8 cellular contexts compared by ENCODE assay signal in genomic region chr20:49983123-49983847, GRCh38. TPM values are rescaled to one million over a fixed set of nuclear protein-coding genes. Genes with fewer than 3 reads are reported as not detected.
DNase-seq lines count a peak whose midpoint lies in the region; ATAC-seq and TF ChIP-seq lines count a peak whose summit lies in the region.

No MANE protein-coding gene starts in this region.

- intact Hi-C loops in dorsolateral prefrontal cortex (cut with DNase I), result loop anchor here (5.0 to 10.0 kb wide), 3 partner anchors 44 to 189 kb away; no protein-coding TSS in a partner anchor

- peaks cover 86% of the 10 kb centered on the region for H3K4me1 Mint-ChIP-seq in nephron progenitor cell

- no peak for ATAC-seq in GM18907 (IDR thresholded peaks at IDR 0.05; ENCODE audit: unreplicated experiment)
- ATAC-seq in GM21723 (IDR thresholded peaks at IDR 0.05; ENCODE audit: unreplicated experiment), result no peak
- ATAC-seq in HG03469 (IDR thresholded peaks at IDR 0.05; ENCODE audit: unreplicated experiment), result no peak

- H3K36me3 Mint-ChIP-seq in nephron progenitor cell (ENCODE audit: low read depth), result peaks cover 7% of the 10 kb centered on the region

- DNase-seq in Jurkat, Clone E6-1 (ENCODE audit: low read depth, low spot score), result no peak
- DNase-seq in dorsolateral prefrontal cortex (no peak), nephron progenitor cell (peak; percentile 41), RKO (ENCODE audit: low spot score) (no peak)

- peaks cover 14% of the 10 kb centered on the region for H3K27me3 Mint-ChIP-seq in nephron progenitor cell (ENCODE audit: low read depth, poor library complexity)

- peak overlapping the region; percentile 75 for H3K27ac ChIP-seq in C4-2B
- peak overlapping the region in 42 of 59 donors; percentile 1 to 91 (median 70) for H3K27ac ChIP-seq in dorsolateral prefrontal cortex

- peak overlapping the region; percentile 42 for H3K4me3 ChIP-seq in Jurkat, Clone E6-1 (ENCODE audit: low read length)
- peak overlapping the region; percentile 25 to 83 (median 69) for H3K4me3 ChIP-seq in dorsolateral prefrontal cortex

- no peak for TF ChIP-seq CTCF in C4-2B (conservative IDR thresholded peaks at IDR 0.05)
- TF ChIP-seq CTCF in dorsolateral prefrontal cortex (IDR thresholded peaks at IDR 0.05 in 54 of 56, conservative IDR thresholded peaks at IDR 0.05 in 2 of 56; ENCODE audit: low read depth in 1 of 56, partially characterized antibody in 56 of 56), result no peak
- no peak for TF ChIP-seq CTCF in nephron progenitor cell (IDR thresholded peaks at IDR 0.05)

- peak overlapping the region; percentile 51 for H3K27ac Mint-ChIP-seq in nephron progenitor cell

- no peaks in the 10 kb centered on the region for H3K9me3 Mint-ChIP-seq in nephron progenitor cell

- peak overlapping the region; percentile 97 for H3K4me3 Mint-ChIP-seq in nephron progenitor cell

- no peaks in the 10 kb centered on the region for H3K27me3 ChIP-seq in dorsolateral prefrontal cortex

RNA-seq across cellular contexts. Expression of gene SNAI1, which starts 0.5 kb away (rescaled TPM):
- polyA plus RNA-seq in Jurkat, Clone E6-1 (2012; ENCODE audit: insufficient read depth, insufficient read length), result 1.5 TPM
- total RNA-seq in dorsolateral prefrontal cortex, result 1 to 10 TPM in 105 of 120 experiments, under 1 TPM in 14, not detected in 1; 0.39 to 6.9 (median 1.8) TPM

RNA-seq across cellular contexts. Expression of gene RNF114, which starts 47.1 kb away (rescaled TPM):
- 83.2 TPM for polyA plus RNA-seq in Jurkat, Clone E6-1 (2012; ENCODE audit: insufficient read depth, insufficient read length)
- 10 to 100 TPM; 47.5 to 93.9 (median 61.7) TPM for total RNA-seq in dorsolateral prefrontal cortex
